Comparison of ENCODE assay signal across 34 cellular contexts in the genomic region with DNA sequence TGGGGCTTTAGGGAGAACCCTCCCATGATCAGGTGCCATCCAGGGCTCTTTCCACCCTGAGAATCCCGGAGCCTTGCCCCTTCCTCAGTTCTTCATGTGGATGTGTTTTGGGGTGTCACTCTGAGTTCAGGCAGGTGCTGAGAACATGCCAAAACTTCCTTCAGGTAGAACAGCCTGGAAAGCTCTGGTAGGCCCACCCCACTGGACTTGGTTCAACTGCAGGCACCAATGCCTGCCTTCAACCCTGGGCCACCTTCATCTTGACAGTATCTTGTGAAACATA.
"Had no signal": no experiment of that assay in that cellular context is flagged by ENCODE, and none has a peak within 500 bp of the region (broad histone marks: within the 10 kb centered on the region; RNA-seq: fewer than 3 reads in every experiment).

No MANE protein-coding gene starts in this region.

- ATAC-seq: activated T-cell treated with anti-CD3 and anti-CD28 coated beads, Interleukin-2, amount 50 U/mL, for 72 hours; activated T-helper 17 cell treated with anti-CD3 and anti-CD28 coated beads, Interleukin-2, amount 50 U/mL, for 72 hours; Right ventricle myocardium inferior had no signal

- H3K27ac Mint-ChIP-seq: activated B cell treated with CpG ODN at 0.5 μM for 24 hours; activated CD4-positive, alpha-beta memory T cell treated with anti-CD3 and anti-CD28 coated beads for 36 hours; activated naive CD8-positive, alpha-beta T cell treated with anti-CD3 and anti-CD28 coated beads for 36 hours; activated T-cell treated with anti-CD3 and anti-CD28 coated beads, Interleukin-2, amount 50 U/mL, for 72 hours; activated T-helper 17 cell treated with anti-CD3 and anti-CD28 coated beads, Interleukin-2, amount 50 U/mL, for 72 hours had no signal

- H3K9me3 Mint-ChIP-seq: activated B cell treated with CpG ODN at 0.5 μM for 24 hours; activated CD4-positive, alpha-beta memory T cell treated with anti-CD3 and anti-CD28 coated beads for 36 hours; activated naive CD8-positive, alpha-beta T cell treated with anti-CD3 and anti-CD28 coated beads for 36 hours; activated T-cell treated with anti-CD3 and anti-CD28 coated beads, Interleukin-2, amount 50 U/mL, for 72 hours; activated T-helper 17 cell treated with anti-CD3 and anti-CD28 coated beads, Interleukin-2, amount 50 U/mL, for 72 hours; central memory CD8-positive, alpha-beta T cell had no signal

- H3K36me3 ChIP-seq: cardiac muscle cell had no signal

- H3K4me3 Mint-ChIP-seq: activated B cell treated with CpG ODN at 0.5 μM for 24 hours; activated CD4-positive, alpha-beta memory T cell treated with anti-CD3 and anti-CD28 coated beads for 36 hours; activated naive CD8-positive, alpha-beta T cell treated with anti-CD3 and anti-CD28 coated beads for 36 hours; activated T-cell treated with anti-CD3 and anti-CD28 coated beads, Interleukin-2, amount 50 U/mL, for 72 hours; activated T-helper 17 cell treated with anti-CD3 and anti-CD28 coated beads, Interleukin-2, amount 50 U/mL, for 72 hours; central memory CD8-positive, alpha-beta T cell had no signal

- H3K36me3 Mint-ChIP-seq: activated naive CD8-positive, alpha-beta T cell treated with anti-CD3 and anti-CD28 coated beads for 36 hours had no signal

- H3K9me3 ChIP-seq: Peyer's patch had no signal

- H3K4me1 Mint-ChIP-seq: activated B cell treated with CpG ODN at 0.5 μM for 24 hours; activated naive CD8-positive, alpha-beta T cell treated with anti-CD3 and anti-CD28 coated beads for 36 hours; central memory CD8-positive, alpha-beta T cell had no signal

- H3K27ac ChIP-seq: cardiac muscle cell, KMS-11, Peyer's patch, VCaP had no signal

- H3K4me3 ChIP-seq: cardiac muscle cell, Peyer's patch had no signal

- DNase-seq: activated B cell treated with CpG ODN at 0.5 μM for 24 hours; activated CD4-positive, alpha-beta memory T cell treated with anti-CD3 and anti-CD28 coated beads for 36 hours; activated CD4-positive, alpha-beta T cell treated with anti-CD3 and anti-CD28 coated beads for 4 hours; activated CD4-positive, alpha-beta T cell treated with anti-CD3 and anti-CD28 coated beads, Interleukin-2, amount 50 U/mL, for 1 hour; activated CD4-positive, CD25-positive, alpha-beta regulatory T cell treated with anti-CD3 and anti-CD28 coated beads, Interleukin-2, amount 50 U/mL, for 72 hours; activated effector memory CD4-positive, alpha-beta T cell treated with anti-CD3 and anti-CD28 coated beads, Interleukin-2, amount 50 U/mL, for 16 hours; activated naive CD4-positive, alpha-beta T cell; activated naive CD4-positive, alpha-beta T cell treated with anti-CD3 and anti-CD28 coated beads, Interleukin-2, amount 50 U/mL, for 16 hours; activated naive CD8-positive, alpha-beta T cell treated with anti-CD3 and anti-CD28 coated beads for 36 hours; activated T-cell treated with anti-CD3 and anti-CD28 coated beads, Interleukin-2, amount 50 U/mL, for 1 hour; activated T-cell treated with anti-CD3 and anti-CD28 coated beads, Interleukin-2, amount 50 U/mL, for 72 hours; amniotic stem cell; MM.1S; MV-4-11; NCI-H1092 treated with DMSO at 0.1 percent for 48 hours; NCI-H1417; NCI-H146; NCI-H187; NCI-H2081 treated with DMSO at 0.1 percent for 48 hours; NCI-H226; NCI-H446 treated with DMSO at 0.1 percent for 48 hours; NCI-H524; Peyer's patch; RPMI8226; SW 1271; T-helper 1 cell; T-helper 2 cell; T-helper 9 cell had no signal

- H3K27me3 ChIP-seq: Peyer's patch had no signal
